10 cellular contexts compared by ENCODE assay signal in genomic region chr7:155685070-155685790, GRCh38. TPM values are rescaled to one million over a fixed set of nuclear protein-coding genes. Genes with fewer than 3 reads are reported as not detected.
DNase-seq lines count a peak whose midpoint lies in the region; ATAC-seq and TF ChIP-seq lines count a peak whose summit lies in the region.
"Had no signal": no experiment of that assay in that cellular context is flagged by ENCODE, and none has a peak within 500 bp of the region (broad histone marks: within the 10 kb centered on the region; RNA-seq: fewer than 3 reads in every experiment).

No MANE protein-coding gene starts in this region.

- TF ChIP-seq POLR2A in suprapubic skin (IDR thresholded peaks at IDR 0.05): no peak

- H3K36me3 ChIP-seq in suprapubic skin: peaks cover 40% of the 10 kb centered on the region

- H3K4me3 Mint-ChIP-seq in T-helper 17 cell (peak overlapping the region; percentile 73), naive B cell (peak overlapping the region in 1 of 8 donors; percentile 57)

- 90% methylated on average over 12 of the region's 12 CpGs for WGBS in suprapubic skin

- no peak overlapping the region for H3K27ac ChIP-seq in suprapubic skin

- H3K9me3 Mint-ChIP-seq in naive B cell: peaks cover 0 to 6% (median 0%) of the 10 kb centered on the region in 7 donors

- H3K36me3 Mint-ChIP-seq in T-helper 17 cell (ENCODE audit: low read depth) (peaks cover 23% of the 10 kb centered on the region), naive B cell (peaks cover 24 to 29% of the 10 kb centered on the region in 2 donors)

- no peak for TF ChIP-seq EP300 in suprapubic skin (IDR thresholded peaks at IDR 0.05)

- no peaks in the 10 kb centered on the region for H3K27me3 ChIP-seq in suprapubic skin
- H3K27me3 ChIP-seq: body of pancreas had no signal

- peak overlapping the region; percentile 53 for H3K27ac Mint-ChIP-seq in T-helper 17 cell
- peak overlapping the region in 5 of 6 donors; percentile 19 to 93 (median 43) for H3K27ac Mint-ChIP-seq in naive B cell

- no peak for TF ChIP-seq CTCF in suprapubic skin (IDR thresholded peaks at IDR 0.05)

- H3K9me3 ChIP-seq in T-helper 17 cell (ENCODE audit: control insufficient read depth, low read length, poor library complexity, severe bottlenecking) (peaks cover 3% of the 10 kb centered on the region), suprapubic skin (no peaks in the 10 kb centered on the region)
- H3K9me3 ChIP-seq: body of pancreas had no signal

- peak; percentile 82 for ATAC-seq in GM19043 (IDR thresholded peaks at IDR 0.05; ENCODE audit: low read depth, unreplicated experiment)
- ATAC-seq in HG02642 (IDR thresholded peaks at IDR 0.05; ENCODE audit: poor library complexity, unreplicated experiment): peak; percentile 73
- ATAC-seq in T-helper 17 cell: peak; percentile 79
- no peak for ATAC-seq in naive B cell (ENCODE audit: low read depth in 2 of 2)
- ATAC-seq: body of pancreas, left lobe of liver had no signal

- no peak overlapping the region for H3K4me3 ChIP-seq in suprapubic skin
- H3K4me3 ChIP-seq: body of pancreas had no signal

- H3K27me3 Mint-ChIP-seq in T-helper 17 cell (no peaks in the 10 kb centered on the region), naive B cell (no peaks in the 10 kb centered on the region)

- no peaks in the 10 kb centered on the region for H3K4me1 ChIP-seq in suprapubic skin

- DNase-seq in T-helper 17 cell (no peak), naive B cell (no peak), NCI-H82 treated with DMSO at 0.1 percent for 48 hours (lab: John Stamatoyannopoulos, UW; ENCODE audit: unreplicated experiment) (no peak), COR-L47 (lab: John Stamatoyannopoulos, UW) (no peak), suprapubic skin (ENCODE audit: low spot score in 2 of 2) (no peak)
- DNase-seq: body of pancreas, DMS79 treated with DMSO at 0.1 percent for 48 hours had no signal

- H3K4me1 Mint-ChIP-seq in T-helper 17 cell: peaks cover 60% of the 10 kb centered on the region
- H3K4me1 Mint-ChIP-seq in naive B cell: peaks cover 46 to 62% (median 58%) of the 10 kb centered on the region in 3 donors

RNA-seq across cellular contexts. Expression of gene RBM33, which starts 40.8 kb away (rescaled TPM):
- total RNA-seq in T-helper 17 cell: 100 to 1,000 TPM; 135 to 178 TPM
- 10 to 100 TPM; 26.1 to 87.0 (median 44.6) TPM for polyA plus RNA-seq in naive B cell (ENCODE audit: low read depth in 6 of 6)
- total RNA-seq in suprapubic skin: 100 to 1,000 TPM in 1 of 4 donors, 10 to 100 TPM in 3; 37.4 to 121 (median 58.2) TPM

Comparison
In these comparisons a context has a peak if more than half of its experiments do, and no peak if none do; other contexts are left out.
1. ATAC-seq: peak in GM19043 (single experiment), HG02642 (single experiment) and T-helper 17 cell (single experiment); none in naive B cell (0 of 2).